In the genomic region with DNA sequence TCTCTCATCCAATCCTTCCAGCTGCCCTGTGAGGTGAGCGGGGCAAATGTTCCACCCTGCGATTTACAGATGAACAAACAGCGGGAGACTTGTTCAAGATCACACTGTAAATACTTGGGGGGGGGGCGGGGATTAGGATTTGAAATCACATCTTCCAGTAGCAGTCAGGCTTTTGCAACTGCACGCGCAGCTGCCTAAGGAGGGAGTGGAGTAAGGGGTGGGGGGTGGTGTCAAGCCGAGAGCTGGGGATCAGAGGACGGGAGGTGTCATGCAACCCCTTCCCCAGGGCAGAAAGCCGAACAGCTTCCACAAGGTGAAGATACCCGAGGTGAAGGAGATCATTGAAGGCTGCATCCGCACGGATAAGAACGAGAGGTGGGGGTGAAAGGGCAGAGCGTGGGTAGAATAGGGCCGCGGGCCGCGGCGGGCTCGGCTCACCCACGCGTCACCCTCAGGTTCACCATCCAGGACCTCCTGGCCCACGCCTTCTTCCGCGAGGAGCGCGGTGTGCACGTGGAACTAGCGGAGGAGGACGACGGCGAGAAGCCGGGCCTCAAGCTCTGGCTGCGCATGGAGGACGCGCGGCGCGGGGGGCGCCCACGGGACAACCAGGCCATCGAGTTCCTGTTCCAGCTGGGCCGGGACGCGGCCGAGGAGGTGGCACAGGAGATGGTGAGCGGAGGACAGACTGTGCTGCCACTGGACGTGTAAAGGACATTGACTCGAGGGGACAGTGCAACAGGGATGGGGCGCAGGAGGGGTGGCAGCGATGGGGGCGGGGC, we compare ENCODE assay signal across 2 cellular contexts.
TF ChIP-seq lines count a peak whose summit lies in the region.

No MANE protein-coding gene starts in this region.

TF ChIP-seq in SK-N-SH, 30 proteins besides CTCF, POLR2A, EP300 and RAD21:
- TF ChIP-seq NRF1 (IDR thresholded peaks at IDR 0.05; ENCODE audit: low read depth, low read length) (no peak), ZBTB33 (IDR thresholded peaks at IDR 0.05; ENCODE audit: borderline replicate concordance, low read depth) (no peak), GATA2 (CRISPR knock-in tag; IDR thresholded peaks at IDR 0.05) (no peak), POLR2AphosphoS5 (IDR thresholded peaks at IDR 0.05; ENCODE audit: low read depth, low read length) (no peak), TEAD4 (IDR thresholded peaks at IDR 0.05; ENCODE audit: borderline replicate concordance, insufficient read depth) (no peak), PBX3 (IDR thresholded peaks at IDR 0.05) (no peak), SMC3 (IDR thresholded peaks at IDR 0.05; ENCODE audit: low read depth, low read length) (no peak)

TF ChIP-seq in SK-N-SH treated with all-trans-retinoic acid at 6 μM for 48 hours, 23 proteins besides CTCF, POLR2A, EP300 and RAD21:
- no peak for TF ChIP-seq ZNF8 (CRISPR knock-in tag; IDR thresholded peaks at IDR 0.05)
- TF ChIP-seq CSRNP3 (CRISPR knock-in tag; IDR thresholded peaks at IDR 0.05) = no peak
- no peak for TF ChIP-seq RARB (CRISPR knock-in tag; IDR thresholded peaks at IDR 0.05)
- no peak for TF ChIP-seq ESRRG (CRISPR knock-in tag; IDR thresholded peaks at IDR 0.05)
- TF ChIP-seq, protein P1, sequence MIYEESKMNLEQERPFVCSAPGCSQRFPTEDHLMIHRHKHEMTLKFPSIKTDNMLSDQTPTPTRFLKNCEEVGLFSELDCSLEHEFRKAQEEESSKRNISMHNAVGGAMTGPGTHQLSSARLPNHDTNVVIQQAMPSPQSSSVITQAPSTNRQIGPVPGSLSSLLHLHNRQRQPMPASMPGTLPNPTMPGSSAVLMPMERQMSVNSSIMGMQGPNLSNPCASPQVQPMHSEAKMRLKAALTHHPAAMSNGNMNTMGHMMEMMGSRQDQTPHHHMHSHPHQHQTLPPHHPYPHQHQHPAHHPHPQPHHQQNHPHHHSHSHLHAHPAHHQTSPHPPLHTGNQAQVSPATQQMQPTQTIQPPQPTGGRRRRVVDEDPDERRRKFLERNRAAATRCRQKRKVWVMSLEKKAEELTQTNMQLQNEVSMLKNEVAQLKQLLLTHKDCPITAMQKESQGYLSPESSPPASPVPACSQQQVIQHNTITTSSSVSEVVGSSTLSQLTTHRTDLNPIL (CRISPR knock-in tag; IDR thresholded peaks at IDR 0.05; ENCODE audit: low read depth) = no peak
- TF ChIP-seq ZFP3 (CRISPR knock-in tag; IDR thresholded peaks at IDR 0.05) = no peak
- TF ChIP-seq, protein P2, sequence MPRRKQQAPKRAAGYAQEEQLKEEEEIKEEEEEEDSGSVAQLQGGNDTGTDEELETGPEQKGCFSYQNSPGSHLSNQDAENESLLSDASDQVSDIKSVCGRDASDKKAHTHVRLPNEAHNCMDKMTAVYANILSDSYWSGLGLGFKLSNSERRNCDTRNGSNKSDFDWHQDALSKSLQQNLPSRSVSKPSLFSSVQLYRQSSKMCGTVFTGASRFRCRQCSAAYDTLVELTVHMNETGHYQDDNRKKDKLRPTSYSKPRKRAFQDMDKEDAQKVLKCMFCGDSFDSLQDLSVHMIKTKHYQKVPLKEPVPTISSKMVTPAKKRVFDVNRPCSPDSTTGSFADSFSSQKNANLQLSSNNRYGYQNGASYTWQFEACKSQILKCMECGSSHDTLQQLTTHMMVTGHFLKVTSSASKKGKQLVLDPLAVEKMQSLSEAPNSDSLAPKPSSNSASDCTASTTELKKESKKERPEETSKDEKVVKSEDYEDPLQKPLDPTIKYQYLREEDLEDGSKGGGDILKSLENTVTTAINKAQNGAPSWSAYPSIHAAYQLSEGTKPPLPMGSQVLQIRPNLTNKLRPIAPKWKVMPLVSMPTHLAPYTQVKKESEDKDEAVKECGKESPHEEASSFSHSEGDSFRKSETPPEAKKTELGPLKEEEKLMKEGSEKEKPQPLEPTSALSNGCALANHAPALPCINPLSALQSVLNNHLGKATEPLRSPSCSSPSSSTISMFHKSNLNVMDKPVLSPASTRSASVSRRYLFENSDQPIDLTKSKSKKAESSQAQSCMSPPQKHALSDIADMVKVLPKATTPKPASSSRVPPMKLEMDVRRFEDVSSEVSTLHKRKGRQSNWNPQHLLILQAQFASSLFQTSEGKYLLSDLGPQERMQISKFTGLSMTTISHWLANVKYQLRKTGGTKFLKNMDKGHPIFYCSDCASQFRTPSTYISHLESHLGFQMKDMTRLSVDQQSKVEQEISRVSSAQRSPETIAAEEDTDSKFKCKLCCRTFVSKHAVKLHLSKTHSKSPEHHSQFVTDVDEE (CRISPR knock-in tag; IDR thresholded peaks at IDR 0.05) = no peak
- no peak for TF ChIP-seq TOX (CRISPR knock-in tag; IDR thresholded peaks at IDR 0.05; ENCODE audit: borderline replicate concordance)
- TF ChIP-seq ISL1 (CRISPR knock-in tag; IDR thresholded peaks at IDR 0.05) = no peak
- no peak for TF ChIP-seq BACH2 (CRISPR knock-in tag; IDR thresholded peaks at IDR 0.05; ENCODE audit: borderline replicate concordance)
- no peak for TF ChIP-seq ZNF565 (CRISPR knock-in tag; conservative IDR thresholded peaks at IDR 0.05; ENCODE audit: low read depth)
